Comparison of ENCODE assay signal across 17 cellular contexts in genomic region chr7:158164101-158165095, GRCh38.
DNase-seq lines count a peak whose midpoint lies in the region.
"Had no signal": no experiment of that assay in that cellular context is flagged by ENCODE, and none has a peak within 500 bp of the region (broad histone marks: within the 10 kb centered on the region; RNA-seq: fewer than 3 reads in every experiment).

No MANE protein-coding gene starts in this region.

- DNase-seq in Daoy (ENCODE audit: low read depth) (peak; percentile 29), cerebellar cortex (ENCODE audit: low spot score) (peak; percentile 6), inferior parietal cortex (ENCODE audit: extremely low spot score) (peak; percentile 44), superior temporal gyrus (ENCODE audit: extremely low spot score) (peak; percentile 29), GF-D8 (lab: John Stamatoyannopoulos, UW) (no peak), GM03348 (ENCODE audit: low spot score) (no peak), NCI-H345 treated with DMSO at 0.1 percent for 48 hours (lab: John Stamatoyannopoulos, UW; ENCODE audit: unreplicated experiment) (no peak)
- DNase-seq in activated naive CD4-positive, alpha-beta T cell treated with Interleukin-2 at 50 U/mL for 16 hours: no peak
- DNase-seq: Calu3; CD4-positive, CD25-positive, alpha-beta regulatory T cell; DND-41; NCI-H1436 treated with DMSO at 0.1 percent for 48 hours; NCI-H2081 treated with DMSO at 0.1 percent for 48 hours; NCI-H226; NCI-H526 treated with DMSO at 0.1 percent for 48 hours; NK-92 treated with Interleukin-12 subunit alpha and Interleukin-12 subunit beta, amount 100 ng/mL, for 24 hours; OCI-M1 had no signal

Comparison
In these comparisons a context has a peak if more than half of its experiments do, and no peak if none do; other contexts are left out.
1. DNase-seq: peak in Daoy (single experiment), cerebellar cortex (single experiment), inferior parietal cortex (single experiment) and superior temporal gyrus (single experiment); none in GF-D8 (single experiment), activated naive CD4-positive, alpha-beta T cell treated with Interleukin-2 at 50 U/mL for 16 hours (single experiment), GM03348 (single experiment) and NCI-H345 treated with DMSO at 0.1 percent for 48 hours (single experiment).